In genomic region chr17:75515523-75516254, GRCh38 we compare ENCODE assay signal across 8 cellular contexts. TPM values are rescaled to one million over a fixed set of nuclear protein-coding genes. Genes with fewer than 3 reads are reported as not detected.
DNase-seq lines count a peak whose midpoint lies in the region; ATAC-seq and FAIRE-seq lines count a peak whose summit lies in the region.

Gene CASKIN2 (minus strand): TSS chr17:75515537. CDS start chr17:75513804, 1,733 bp downstream.

- H3K36me3 Mint-ChIP-seq in CD4-positive, CD25-positive, alpha-beta regulatory T cell = peaks cover 4% of the 10 kb centered on the region

- 0% methylated on average over 64 to 68 of the region's 75 CpGs for WGBS in mesodermal cell (ENCODE audit: insufficient coverage in 2 of 2), 2 experiments

- peak; percentile 47 to 48 for ATAC-seq in CD4-positive, CD25-positive, alpha-beta regulatory T cell (ENCODE audit: low read depth in 2 of 2)
- peak; percentile 41 for ATAC-seq in GM19467 (IDR thresholded peaks at IDR 0.05; ENCODE audit: unreplicated experiment)

- H3K9me3 Mint-ChIP-seq in CD4-positive, CD25-positive, alpha-beta regulatory T cell = no peaks in the 10 kb centered on the region

- H3K27ac ChIP-seq in CD4-positive, CD25-positive, alpha-beta regulatory T cell (ENCODE audit: insufficient read depth, low read length, poor library complexity, severe bottlenecking) = no peak within 1 kb of the TSS
- peak within 1 kb of the TSS; percentile 78 for H3K27ac ChIP-seq in mesodermal cell (ENCODE audit: low read depth, low read length, severe bottlenecking)

- H3K4me3 Mint-ChIP-seq in CD4-positive, CD25-positive, alpha-beta regulatory T cell = peak within 1 kb of the TSS; percentile 77 to 90 (median 84)

- no peaks in the 10 kb centered on the region for H3K9me3 ChIP-seq in CD4-positive, CD25-positive, alpha-beta regulatory T cell (ENCODE audit: control insufficient read depth in 2 of 2, low read length in 2 of 2)
- no peaks in the 10 kb centered on the region for H3K9me3 ChIP-seq in mesodermal cell (ENCODE audit: control insufficient read depth, low read length)

- H3K27me3 Mint-ChIP-seq in CD4-positive, CD25-positive, alpha-beta regulatory T cell = peaks cover 15% of the 10 kb centered on the region

- peak within 1 kb of the TSS; percentile 51 for H3K4me3 ChIP-seq in CD4-positive, CD25-positive, alpha-beta regulatory T cell (ENCODE audit: low read depth, low read length)
- peak within 1 kb of the TSS; percentile 80 for H3K4me3 ChIP-seq in mesodermal cell (ENCODE audit: extremely low read depth, insufficient read depth, low read length, poor library complexity, severe bottlenecking)

- H3K4me1 Mint-ChIP-seq in CD4-positive, CD25-positive, alpha-beta regulatory T cell = peaks cover 9 to 27% (median 15%) of the 10 kb centered on the region in 4 donors

- FAIRE-seq in HTR-8/SVneo (lab: Jason Lieb, UNC) = peak; percentile 98

- no peaks in the 10 kb centered on the region for H3K27me3 ChIP-seq in CD4-positive, CD25-positive, alpha-beta regulatory T cell (ENCODE audit: control insufficient read depth, insufficient read depth, low read length)

- H3K27ac Mint-ChIP-seq in CD4-positive, CD25-positive, alpha-beta regulatory T cell = no peak within 1 kb of the TSS

- H3K36me3 ChIP-seq in CD4-positive, CD25-positive, alpha-beta regulatory T cell (ENCODE audit: control insufficient read depth, insufficient read depth, low read length) = no peaks in the 10 kb centered on the region
- peaks cover 46% of the 10 kb centered on the region for H3K36me3 ChIP-seq in mesodermal cell (ENCODE audit: control insufficient read depth, insufficient read depth, low read length)

- DNase-seq in CD4-positive, CD25-positive, alpha-beta regulatory T cell = peak; percentile 58 to 72 (median 69)
- DNase-seq in HTR-8/SVneo (ENCODE audit: insufficient read length, low spot score) = peak; percentile 99
- DNase-seq in NOMO-1 (lab: John Stamatoyannopoulos, UW; ENCODE audit: unreplicated experiment in 2 of 2) = peak; percentile 75 to 83
- DNase-seq in activated CD8-positive, alpha-beta memory T cell treated with anti-CD3 and anti-CD28 coated beads, Interleukin-2, amount 50 U/mL, for 4 hours = peak; percentile 80
- peak; percentile 70 for DNase-seq in stimulated activated CD8-positive, alpha-beta memory T cell treated with anti-CD3 and anti-CD28 coated beads, Interleukin-12 subunit alpha, Interleukin-12 subunit beta, amount 100 ng/mL, for 4 hours (ENCODE audit: low read depth)

- peaks cover 37% of the 10 kb centered on the region for H3K4me1 ChIP-seq in CD4-positive, CD25-positive, alpha-beta regulatory T cell (ENCODE audit: control insufficient read depth, insufficient read depth, low read length, poor library complexity, severe bottlenecking)
- H3K4me1 ChIP-seq in mesodermal cell (ENCODE audit: control insufficient read depth, insufficient read depth, low read length, poor library complexity, severe bottlenecking) = peaks cover 22% of the 10 kb centered on the region

- in situ Hi-C loops in endometrial microvascular endothelial cells (cut with HindIII; ENCODE audit: inconsistent ontology term, low pct_unique_long_range_greater_than_20kb, low sequenced_read_pairs) = no loop called here

RNA-seq across cellular contexts. Expression of gene CASKIN2, which starts in this region (rescaled TPM):
- total RNA-seq in CD4-positive, CD25-positive, alpha-beta regulatory T cell = 0.44 TPM
- polyA plus RNA-seq in CD4-positive, CD25-positive, alpha-beta regulatory T cell = under 1 TPM in 1 of 4 donors, not detected in 3; 0.24 TPM
- total RNA-seq in endometrial microvascular endothelial cells (ENCODE audit: inconsistent ontology term) = 24.1 TPM
- 13.5 TPM for polyA plus RNA-seq in mesodermal cell (2013, experiment 1 of 2)
- polyA plus RNA-seq in mesodermal cell (2013, experiment 2 of 2) = 12.5 TPM

Comparison
In these comparisons a context has a peak if more than half of its experiments do, and no peak if none do; other contexts are left out.
1. RNA of gene CASKIN2 (total RNA-seq): 24.1 TPM in endometrial microvascular endothelial cells (single experiment); 0.44 TPM in CD4-positive, CD25-positive, alpha-beta regulatory T cell (single experiment); every median in the first group is over 10 times any median in the second.
2. Peak in DNase-seq, ATAC-seq and H3K4me3 ChIP-seq in CD4-positive, CD25-positive, alpha-beta regulatory T cell; RNA of the gene not detected or under 1 TPM.
3. Peak in every context shown above with its lines, with median percentiles within 50 percentile points of each other: DNase-seq.